Comparison of ENCODE assay signal across 8 cellular contexts in genomic region chr6:63352587-63353281, GRCh38. TPM values are rescaled to one million over a fixed set of nuclear protein-coding genes. Genes with fewer than 3 reads are reported as not detected.
DNase-seq lines count a peak whose midpoint lies in the region; ATAC-seq, FAIRE-seq and TF ChIP-seq lines count a peak whose summit lies in the region.

No MANE protein-coding gene starts in this region.

- no peaks in the 10 kb centered on the region for H3K9me2 ChIP-seq in OCI-LY7 (ENCODE audit: insufficient read depth, low read length)

- H3K36me3 ChIP-seq in OCI-LY7 (ENCODE audit: insufficient read depth, low read length): no peaks in the 10 kb centered on the region
- no peaks in the 10 kb centered on the region for H3K36me3 ChIP-seq in endothelial cell of umbilical vein (ENCODE audit: control insufficient read depth in 2 of 2, extremely low read depth in 1 of 2, insufficient read depth in 2 of 2, low read length in 2 of 2)

- H3K36me3 Mint-ChIP-seq in nephron (ENCODE audit: low read depth): no peaks in the 10 kb centered on the region
- no peaks in the 10 kb centered on the region for H3K36me3 Mint-ChIP-seq in activated T-cell treated with anti-CD3 and anti-CD28 coated beads, Interleukin-2, amount 50 U/mL, for 4 hours (ENCODE audit: insufficient read depth)

- no peaks in the 10 kb centered on the region for H3K27me3 ChIP-seq in endothelial cell of umbilical vein (ENCODE audit: control insufficient read depth in 2 of 2, insufficient read depth in 2 of 2, low read length in 2 of 2)

- no TSS peak for BruUV-seq in OCI-LY7 (replicated peaks; lab: Mats Ljungman, UMichigan)
- BruUV-seq in endothelial cell of umbilical vein (replicated peaks; lab: Mats Ljungman, UMichigan): no TSS peak

- no peaks in the 10 kb centered on the region for H3K4me1 Mint-ChIP-seq in nephron
- peaks cover 7% of the 10 kb centered on the region for H3K4me1 Mint-ChIP-seq in activated T-cell treated with anti-CD3 and anti-CD28 coated beads, Interleukin-2, amount 50 U/mL, for 4 hours (ENCODE audit: low read depth)

- DNase-seq in D341Med (ENCODE audit: low spot score): peak; percentile 45
- peak; percentile 89 for DNase-seq in OCI-LY7 (ENCODE audit: low spot score)
- DNase-seq in endothelial cell of umbilical vein (ENCODE audit: low read depth, low spot score): peak; percentile 27
- no peak for DNase-seq in activated T-cell treated with anti-CD3 and anti-CD28 coated beads, Interleukin-2, amount 50 U/mL, for 4 hours
- no peak for DNase-seq in EL

- POLR2A ChIA-PET in OCI-LY7 (lab: Charles Lee) (interaction anchor here (0.6 to 2.0 kb wide), 9 partner anchors 9 to 337 kb away, joined by 3 to 6 read pairs (median 3); partner anchors contain the start of gene PHF3), endothelial cell of umbilical vein (lab: Charles Lee) (interaction anchor here (1.0 kb wide), 1 partner anchor 454 kb away, joined by 3 read pairs; no protein-coding TSS in a partner anchor)

- no peak for TF ChIP-seq POLR2A in endothelial cell of umbilical vein (IDR thresholded peaks at IDR 0.05; ENCODE audit: low read depth, low read length)

- H3K4me3 Mint-ChIP-seq in nephron: no peak overlapping the region
- no peak overlapping the region for H3K4me3 Mint-ChIP-seq in activated T-cell treated with anti-CD3 and anti-CD28 coated beads, Interleukin-2, amount 50 U/mL, for 4 hours

- H4K20me1 ChIP-seq in OCI-LY7 (ENCODE audit: insufficient read depth, low read length): no peaks in the 10 kb centered on the region
- no peaks in the 10 kb centered on the region for H4K20me1 ChIP-seq in endothelial cell of umbilical vein (replicated peaks; ENCODE audit: control insufficient read depth, extremely low read depth, insufficient read depth, low read length)

- dilution Hi-C loops in endothelial cell of umbilical vein (cut with MboI; ENCODE audit: extremely low pct_ligation_motif_present, low sequenced_read_pairs): no loop called here

- H3K4me1 ChIP-seq in OCI-LY7 (ENCODE audit: insufficient read depth, low read length, poor library complexity, severe bottlenecking) (peaks cover 23% of the 10 kb centered on the region), endothelial cell of umbilical vein (ENCODE audit: control insufficient read depth, extremely low read depth, insufficient read depth, low read length) (peaks cover 26% of the 10 kb centered on the region)

- intact Hi-C loops in OCI-LY7 (cut with micrococcal nuclease; ENCODE audit: unreplicated experiment): loop anchor here (1.0 to 2.0 kb wide), 6 partner anchors 88 to 450 kb away; partner anchors contain the start of genes LOC128125822 and PTP4A1
- intact Hi-C loops in endothelial cell of umbilical vein (cut with micrococcal nuclease): loop anchor here (1.0 to 2.0 kb wide), 4 partner anchors 221 to 450 kb away; no protein-coding TSS in a partner anchor

- no peaks in the 10 kb centered on the region for H3K27me3 Mint-ChIP-seq in nephron (ENCODE audit: low read depth)
- H3K27me3 Mint-ChIP-seq in activated T-cell treated with anti-CD3 and anti-CD28 coated beads, Interleukin-2, amount 50 U/mL, for 4 hours (ENCODE audit: low read depth): peaks cover 4% of the 10 kb centered on the region

- TF ChIP-seq CTCF in OCI-LY7 (conservative IDR thresholded peaks at IDR 0.05; ENCODE audit: low read length): peak; percentile 88
- peak in 1 of 2 donors; percentile 17 for TF ChIP-seq CTCF in endothelial cell of umbilical vein (IDR thresholded peaks at IDR 0.05; ENCODE audit: extremely low read depth in 1 of 2, insufficient read depth in 1 of 2, low read depth in 1 of 2, low read length in 2 of 2)
- peak; percentile 59 to 70 (median 62) for TF ChIP-seq CTCF in nephron (IDR thresholded peaks at IDR 0.05; ENCODE audit: unreplicated experiment in 3 of 3)

- CTCF ChIA-PET in OCI-LY7 (lab: Charles Lee; ENCODE audit: unreplicated experiment): interaction anchor here (0.6 to 2.2 kb wide), 8 partner anchors 41 to 450 kb away, joined by 3 to 9 read pairs (median 4); no protein-coding TSS in a partner anchor
- CTCF ChIA-PET in endothelial cell of umbilical vein (lab: Charles Lee): interaction anchor here (0.6 to 7.6 kb wide), 26 partner anchors 30 to 978 kb away, joined by 3 to 183 read pairs (median 4); partner anchors contain the start of gene PHF3

- H3K27ac ChIP-seq in OCI-LY7 (ENCODE audit: low read depth, low read length, poor library complexity, severe bottlenecking) (peak overlapping the region; percentile 55), endothelial cell of umbilical vein (ENCODE audit: insufficient read depth, low read depth, low read length) (no peak overlapping the region)

- H3K9me3 Mint-ChIP-seq in nephron: no peaks in the 10 kb centered on the region
- H3K9me3 Mint-ChIP-seq in activated T-cell treated with anti-CD3 and anti-CD28 coated beads, Interleukin-2, amount 50 U/mL, for 4 hours: peaks cover 6% of the 10 kb centered on the region

- H2AFZ ChIP-seq in OCI-LY7 (ENCODE audit: low read length) (peak overlapping the region; percentile 63), endothelial cell of umbilical vein (ENCODE audit: low read depth, low read length) (peak overlapping the region; percentile 69)

- ATAC-seq in GM18868 (IDR thresholded peaks at IDR 0.05; ENCODE audit: unreplicated experiment): peak; percentile 92
- peak; percentile 93 for ATAC-seq in HG02981 (IDR thresholded peaks at IDR 0.05; ENCODE audit: unreplicated experiment)
- no peak for ATAC-seq in activated T-cell treated with anti-CD3 and anti-CD28 coated beads, Interleukin-2, amount 50 U/mL, for 4 hours

- H3K4me2 ChIP-seq in OCI-LY7 (ENCODE audit: low read length): peak overlapping the region; percentile 72
- peak overlapping the region; percentile 51 for H3K4me2 ChIP-seq in endothelial cell of umbilical vein (ENCODE audit: insufficient read depth, low read length)

- FAIRE-seq in endothelial cell of umbilical vein (lab: Jason Lieb, UNC): no peak

- H3K4me3 ChIP-seq in OCI-LY7 (ENCODE audit: low read depth, low read length, poor library complexity, severe bottlenecking) (peak overlapping the region; percentile 48), endothelial cell of umbilical vein (replicated peaks in 1 of 3; ENCODE audit: insufficient read depth in 1 of 3, low read depth in 1 of 3, low read length in 3 of 3) (no peak overlapping the region)

- no peaks in the 10 kb centered on the region; the same call in 1 of the 2 replicates for H3K9me3 ChIP-seq in OCI-LY7 (ENCODE audit: low read length)
- H3K9me3 ChIP-seq in endothelial cell of umbilical vein (replicated peaks; ENCODE audit: control insufficient read depth, insufficient read depth, low read length): no peaks in the 10 kb centered on the region

- no peaks in the 10 kb centered on the region for H3K9me1 ChIP-seq in endothelial cell of umbilical vein (replicated peaks; ENCODE audit: control insufficient read depth, extremely low read depth, insufficient read depth, low read length)

- peak overlapping the region in 1 of 3 experiments; percentile 8 for H3K27ac Mint-ChIP-seq in nephron

- H3K79me2 ChIP-seq in OCI-LY7 (ENCODE audit: insufficient read depth, low read depth, low read length): no peaks in the 10 kb centered on the region
- H3K79me2 ChIP-seq in endothelial cell of umbilical vein (ENCODE audit: control insufficient read depth, insufficient read depth, low read length): no peaks in the 10 kb centered on the region

- H3K9ac ChIP-seq in endothelial cell of umbilical vein (replicated peaks; ENCODE audit: extremely low read depth, insufficient read depth, low read length): no peak overlapping the region

TF ChIP-seq in endothelial cell of umbilical vein, 7 proteins besides CTCF, POLR2A, EP300 and RAD21:
- no peak for TF ChIP-seq MAX (IDR thresholded peaks at IDR 0.05; ENCODE audit: insufficient read depth, insufficient read length)
- no peak for TF ChIP-seq GATA2 (IDR thresholded peaks at IDR 0.05; ENCODE audit: insufficient read depth, insufficient read length, low read depth, low read length)
- no peak for TF ChIP-seq JUN (IDR thresholded peaks at IDR 0.05; ENCODE audit: borderline replicate concordance, insufficient read depth, insufficient read length, low read depth)
- no peak for TF ChIP-seq POLR2AphosphoS5 (IDR thresholded peaks at IDR 0.05; ENCODE audit: insufficient read depth, low read depth, low read length)
- TF ChIP-seq FOS (IDR thresholded peaks at IDR 0.05; ENCODE audit: borderline replicate concordance, insufficient read depth, low read length): no peak
- no peak for TF ChIP-seq MYC (IDR thresholded peaks at IDR 0.05; ENCODE audit: low read depth, low read length)
- TF ChIP-seq EZH2 (IDR thresholded peaks at IDR 0.05; ENCODE audit: borderline replicate concordance, low read depth, low read length, severe bottlenecking): no peak

RNA-seq across cellular contexts. Expression of gene LGSN, which starts 33.0 kb away (rescaled TPM):
- total RNA-seq in OCI-LY7 (2014; rRNA removed; shearing (Covaris generic)): 0.25 and 0.41 TPM in 2 replicates
- total RNA-seq in OCI-LY7 (2022) (0.26 and 0.76 TPM in 2 replicates), endothelial cell of umbilical vein (not detected in 2 replicates)
- polyA plus RNA-seq in endothelial cell of umbilical vein: not detected in 2 replicates
- polyA plus RNA-seq in endothelial cell of umbilical vein (2011; cell fraction: cytosol; rRNA removed): not detected in 2 replicates
- not detected in 2 replicates for polyA plus RNA-seq in endothelial cell of umbilical vein (2011; cell fraction: nucleus; rRNA removed)
- not detected in 2 replicates for polyA plus RNA-seq in endothelial cell of umbilical vein (2012)
- polyA minus RNA-seq in endothelial cell of umbilical vein: not detected in 2 replicates
- polyA minus RNA-seq in endothelial cell of umbilical vein (2011; cell fraction: cytosol; rRNA and poly(A)+ RNA removed): 2.8 TPM
- polyA minus RNA-seq in endothelial cell of umbilical vein (2011; cell fraction: nucleus; rRNA and poly(A)+ RNA removed): not detected in 2 replicates
- total RNA-seq in activated T-cell treated with anti-CD3 and anti-CD28 coated beads, Interleukin-2, amount 50 U/mL, for 4 hours: not detected

Comparison
In these comparisons a context has a peak if more than half of its experiments do, and no peak if none do; other contexts are left out.
1. DNase-seq: peak in D341Med (single experiment), OCI-LY7 (single experiment) and endothelial cell of umbilical vein (single experiment); none in activated T-cell treated with anti-CD3 and anti-CD28 coated beads, Interleukin-2, amount 50 U/mL, for 4 hours (single experiment) and EL (single experiment).
2. ATAC-seq: peak in GM18868 (single experiment) and HG02981 (single experiment); none in activated T-cell treated with anti-CD3 and anti-CD28 coated beads, Interleukin-2, amount 50 U/mL, for 4 hours (0 of 2).